15 cellular contexts compared by ENCODE assay signal in genomic region chr7:155928583-155929145, GRCh38.
DNase-seq lines count a peak whose midpoint lies in the region; ATAC-seq and TF ChIP-seq lines count a peak whose summit lies in the region.
"Had no signal": no experiment of that assay in that cellular context is flagged by ENCODE, and none has a peak within 500 bp of the region (broad histone marks: within the 10 kb centered on the region; RNA-seq: fewer than 3 reads in every experiment).

No MANE protein-coding gene starts in this region.

- no peak overlapping the region for H2BK5ac ChIP-seq in neuronal stem cell (ENCODE audit: low read length)

- H3K9me3 ChIP-seq in neuronal stem cell (replicated peaks in 1 of 2; ENCODE audit: control insufficient read depth in 2 of 2, insufficient read depth in 1 of 2, low read depth in 1 of 2, low read length in 2 of 2) (peaks cover 0 to 5% of the 10 kb centered on the region in 2 donors), stomach (no peaks in the 10 kb centered on the region)
- H3K9me3 ChIP-seq: BE2C had no signal

- H3K79me1 ChIP-seq in neuronal stem cell (ENCODE audit: low read depth, low read length) = no peaks in the 10 kb centered on the region

- H3K27me3 ChIP-seq in neuronal stem cell (ENCODE audit: control insufficient read depth in 3 of 3, insufficient read depth in 3 of 3, low read depth in 1 of 3, low read length in 3 of 3) = no peaks in the 10 kb centered on the region
- H3K27me3 ChIP-seq in stomach = peaks cover 0 to 15% (median 0%) of the 10 kb centered on the region in 3 donors

- no peak overlapping the region for H3K14ac ChIP-seq in neuronal stem cell (ENCODE audit: low read length)

- no peak for TF ChIP-seq POLR2A in stomach (IDR thresholded peaks at IDR 0.05)

- no peak overlapping the region for H2AFZ ChIP-seq in neuronal stem cell (ENCODE audit: low read length)
- H2AFZ ChIP-seq: GM23338 had no signal

- H3K4me2 ChIP-seq in neuronal stem cell (ENCODE audit: insufficient read depth, low read length, poor library complexity, severe bottlenecking) = no peak overlapping the region
- H3K4me2 ChIP-seq: A549, GM23338 had no signal

- no peak overlapping the region for H4K91ac ChIP-seq in neuronal stem cell (ENCODE audit: low read depth, low read length, poor library complexity)

- no peak overlapping the region for H2BK15ac ChIP-seq in neuronal stem cell (ENCODE audit: low read length)

- no peak overlapping the region for H2BK120ac ChIP-seq in neuronal stem cell (ENCODE audit: low read depth, low read length)

- H2AK5ac ChIP-seq in neuronal stem cell (ENCODE audit: low read depth, low read length) = no peak overlapping the region

- DNase-seq in LHCN-M2 (ENCODE audit: low read depth) = peak; percentile 14
- DNase-seq in neuronal stem cell (ENCODE audit: low spot score) = no peak
- peak; percentile 59 for DNase-seq in stomach
- no peak for DNase-seq in effector CD8-positive, alpha-beta T cell (lab: John Stamatoyannopoulos, UW)
- DNase-seq in NCI-H82 (lab: John Stamatoyannopoulos, UW) = no peak
- DNase-seq: BE2C; CD4-positive, alpha-beta memory T cell; DMS79; H7 had no signal

- H3K4me3 ChIP-seq in neuronal stem cell (ENCODE audit: low read length in 2 of 2) (no peak overlapping the region), stomach (no peak overlapping the region)
- H3K4me3 ChIP-seq: A549, GM23338 had no signal

- H3K23ac ChIP-seq in neuronal stem cell (ENCODE audit: low read depth, low read length, poor library complexity) = no peak overlapping the region

- H3K9ac ChIP-seq in neuronal stem cell (ENCODE audit: low read depth, low read length, poor library complexity) = no peak overlapping the region

- H3K36me3 ChIP-seq in neuronal stem cell (replicated peaks in 1 of 2; ENCODE audit: control insufficient read depth in 2 of 2, insufficient read depth in 2 of 2, low read length in 2 of 2) (no peaks in the 10 kb centered on the region), stomach (no peaks in the 10 kb centered on the region)
- H3K36me3 ChIP-seq: BE2C had no signal

- no peak overlapping the region for H4K8ac ChIP-seq in neuronal stem cell (ENCODE audit: low read depth, low read length)

- intact Hi-C loops in stomach (cut with DNase I; ENCODE audit: low total_unique reads) = no loop called here

- peak overlapping the region; percentile 32 for H3K18ac ChIP-seq in neuronal stem cell (ENCODE audit: low read length)

- no peak overlapping the region for H3K27ac ChIP-seq in neuronal stem cell (replicated peaks; ENCODE audit: low read length)
- peak overlapping the region in 4 of 5 donors; percentile 4 to 56 (median 37) for H3K27ac ChIP-seq in stomach
- H3K27ac ChIP-seq: C4-2B had no signal

- ATAC-seq in esophagus mucosa (peak; percentile 85), HG02870 (IDR thresholded peaks at IDR 0.05; ENCODE audit: unreplicated experiment) (no peak)
- ATAC-seq: GM23338, HepG2 had no signal

- no peak overlapping the region for H3K4ac ChIP-seq in neuronal stem cell (ENCODE audit: low read length)

- TF ChIP-seq CTCF in stomach (IDR thresholded peaks at IDR 0.05) = no peak

- WGBS in neuronal stem cell (ENCODE audit: extremely low coverage in 2 of 2, insufficient read length in 2 of 2, insufficient replicate concordance in 1 of 2), 2 donors = no CpG with 5 or more reads among the region's 19 CpGs
- WGBS in stomach, 5 donors = 51 to 75% (median 62%) methylated on average over 18 to 19 of the region's 19 CpGs

- no peak for TF ChIP-seq EP300 in stomach (IDR thresholded peaks at IDR 0.05)

- no peak overlapping the region for H2BK12ac ChIP-seq in neuronal stem cell (ENCODE audit: low read length)

- H3K4me1 ChIP-seq in neuronal stem cell (ENCODE audit: control insufficient read depth in 2 of 2, insufficient read depth in 1 of 2, low read depth in 1 of 2, low read length in 2 of 2) (no peaks in the 10 kb centered on the region), stomach (no peaks in the 10 kb centered on the region)
- H3K4me1 ChIP-seq: BE2C had no signal

Comparison
In these comparisons a context has a peak if more than half of its experiments do, and no peak if none do; other contexts are left out.
1. DNase-seq: peak in LHCN-M2 (single experiment) and stomach (single experiment); none in neuronal stem cell (single experiment), effector CD8-positive, alpha-beta T cell (single experiment) and NCI-H82 (single experiment).